17 cellular contexts compared by ENCODE assay signal in the genomic region with DNA sequence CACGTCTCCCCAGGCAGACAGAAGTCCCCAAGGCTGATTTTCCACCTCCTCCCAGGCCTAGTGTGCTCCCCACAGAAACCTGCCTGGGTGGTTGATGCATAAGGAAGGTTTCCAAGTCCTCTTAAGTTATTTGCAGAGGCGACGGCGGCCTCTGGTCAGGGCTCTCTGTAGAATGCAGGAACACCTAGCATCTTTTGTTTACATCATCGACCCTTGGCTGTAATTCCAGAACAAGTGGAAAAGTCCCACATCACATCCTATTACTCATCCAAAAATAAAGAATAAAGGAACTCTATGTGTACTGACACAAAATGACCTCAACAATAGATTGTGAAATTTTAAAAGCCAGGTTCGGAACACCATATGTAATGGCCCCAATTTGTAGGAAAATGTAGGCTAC.
DNase-seq lines count a peak whose midpoint lies in the region; ATAC-seq and TF ChIP-seq lines count a peak whose summit lies in the region.
"Had no signal": no experiment of that assay in that cellular context is flagged by ENCODE, and none has a peak within 500 bp of the region (broad histone marks: within the 10 kb centered on the region; RNA-seq: fewer than 3 reads in every experiment).

No MANE protein-coding gene starts in this region.

- WGBS in heart right ventricle, 2 donors, result 70 to 83% methylated on average over 6 of the region's 6 CpGs

- H3K4me2 ChIP-seq in MM.1S (ENCODE audit: low read depth, low read length), result no peak overlapping the region

- no peaks in the 10 kb centered on the region for H3F3A ChIP-seq in MM.1S (ENCODE audit: insufficient read depth, low read length)

- H3K27me3 ChIP-seq in heart right ventricle (peaks cover 0 to 10% (median 0%) of the 10 kb centered on the region in 7 donors), MM.1S (replicated peaks; ENCODE audit: insufficient read depth, low read length) (no peaks in the 10 kb centered on the region)

- intact Hi-C loops in heart right ventricle (cut with DNase I), result no loop called here
- intact Hi-C loops in cardiac septum (cut with DNase I), result no loop called here

- no peaks in the 10 kb centered on the region for H3K9me3 ChIP-seq in heart right ventricle
- H3K9me3 ChIP-seq in MM.1S (replicated peaks; ENCODE audit: insufficient read depth, low read length), result no peaks in the 10 kb centered on the region
- H3K9me3 ChIP-seq: HAP-1 had no signal

- peak in 5 of 8 donors; percentile 34 to 68 (median 54) for ATAC-seq in heart right ventricle
- peak; percentile 40 for ATAC-seq in left lobe of liver
- ATAC-seq in GM18519 (IDR thresholded peaks at IDR 0.05; ENCODE audit: low FRiP score, unreplicated experiment), result no peak
- ATAC-seq: activated CD8-positive, alpha-beta T cell treated with anti-CD3 and anti-CD28 coated beads, Interleukin-2, amount 10 ng/mL, durations not matched to agents 7 days and 5 days; CD8-positive, alpha-beta T cell had no signal

- DNase-seq in heart right ventricle (no peak), cardiac septum (ENCODE audit: low spot score) (no peak), dermis microvascular lymphatic vessel endothelial cell (ENCODE audit: low read depth in 2 of 2) (peak; percentile 89 to 94), left lobe of liver (ENCODE audit: low spot score) (peak; percentile 83), NCI-H82 treated with DMSO at 0.1 percent for 48 hours (lab: John Stamatoyannopoulos, UW; ENCODE audit: unreplicated experiment) (no peak), MM.1S (no peak), coronary artery (ENCODE audit: low spot score) (no peak)
- DNase-seq: activated CD8-positive, alpha-beta T cell treated with anti-CD3 and anti-CD28 coated beads, Interleukin-2, amount 10 ng/mL, durations not matched to agents 7 days and 5 days; amygdala; CD8-positive, alpha-beta T cell; head of caudate nucleus; NCI-H1436 treated with DMSO at 0.1 percent for 48 hours; posterior cingulate gyrus; stimulated activated CD4-positive, alpha-beta T cell treated with anti-CD3 and anti-CD28 coated beads, Interleukin-15, amount 100 ng/mL, for 24 hours had no signal

- no peaks in the 10 kb centered on the region for H3K79me2 ChIP-seq in MM.1S (ENCODE audit: low read length)

- H2AFZ ChIP-seq in MM.1S (ENCODE audit: low read length), result no peak overlapping the region

- H3K4me3 ChIP-seq in heart right ventricle, result no peak overlapping the region
- no peak overlapping the region for H3K4me3 ChIP-seq in MM.1S (ENCODE audit: low read length)
- no peak overlapping the region for H3K4me3 ChIP-seq in coronary artery
- H3K4me3 ChIP-seq: HAP-1 had no signal

- H3K4me1 ChIP-seq in heart right ventricle (peaks cover 0 to 14% (median 0%) of the 10 kb centered on the region in 9 donors), MM.1S (ENCODE audit: low read length) (no peaks in the 10 kb centered on the region)
- H3K4me1 ChIP-seq: HAP-1 had no signal

- TF ChIP-seq CTCF in heart right ventricle (IDR thresholded peaks at IDR 0.05) (no peak), MM.1S (IDR thresholded peaks at IDR 0.05; ENCODE audit: low read length) (no peak), coronary artery (IDR thresholded peaks at IDR 0.05) (no peak)

- H3K27ac ChIP-seq in heart right ventricle, result peak overlapping the region in 1 of 10 donors; percentile 31
- H3K27ac ChIP-seq in MM.1S (ENCODE audit: low read length), result no peak overlapping the region
- peak overlapping the region in 1 of 2 donors; percentile 22 for H3K27ac ChIP-seq in coronary artery
- H3K27ac ChIP-seq: 22Rv1 had no signal

- no peaks in the 10 kb centered on the region for H3K9me2 ChIP-seq in MM.1S (replicated peaks; ENCODE audit: insufficient read depth, low read length)

- H3K36me3 ChIP-seq in heart right ventricle (no peaks in the 10 kb centered on the region), MM.1S (replicated peaks; ENCODE audit: insufficient read depth, low read length) (no peaks in the 10 kb centered on the region)
- H3K36me3 ChIP-seq: HAP-1 had no signal

- H4K20me1 ChIP-seq in MM.1S (ENCODE audit: insufficient read depth, low read length), result no peaks in the 10 kb centered on the region

- H3K9ac ChIP-seq in MM.1S (ENCODE audit: low read length), result no peak overlapping the region

Comparison
In these comparisons a context has a peak if more than half of its experiments do, and no peak if none do; other contexts are left out.
1. DNase-seq: peak in dermis microvascular lymphatic vessel endothelial cell (2 of 2) and left lobe of liver (single experiment); none in heart right ventricle (0 of 2), cardiac septum (single experiment), NCI-H82 treated with DMSO at 0.1 percent for 48 hours (single experiment), MM.1S (single experiment) and coronary artery (single experiment).